2 cellular contexts compared by ENCODE assay signal in genomic region chr17:61414141-61414935, GRCh38.
TF ChIP-seq lines count a peak whose summit lies in the region.

No MANE protein-coding gene starts in this region.

TF ChIP-seq in HEK293, 187 proteins besides CTCF, POLR2A, EP300 and RAD21 (continued from another document):
- TF ChIP-seq ZNF341 (tag by site-specific recombination; IDR thresholded peaks at IDR 0.05; ENCODE audit: low read depth) (0 out of 2 replicates have a peak, but pooled peaks have one; percentile 11), ZNF239 (tag by site-specific recombination; IDR thresholded peaks at IDR 0.05) (no peak), ZNF274 (IDR thresholded peaks at IDR 0.05; ENCODE audit: low read length) (no peak), ZNF274 (tag by site-specific recombination; IDR thresholded peaks at IDR 0.05; ENCODE audit: borderline replicate concordance) (peak; percentile 77; the same call in 1 of the 2 replicates), ZNF654 (tag by site-specific recombination; IDR thresholded peaks at IDR 0.05; ENCODE audit: low read depth) (no peak), ZNF529 (tag by site-specific recombination; IDR thresholded peaks at IDR 0.05; ENCODE audit: insufficient replicate concordance) (no peak), ZNF350 (tag by site-specific recombination; IDR thresholded peaks at IDR 0.05) (no peak), ZNF837 (tag by site-specific recombination; IDR thresholded peaks at IDR 0.05) (no peak), ZNF184 (tag by site-specific recombination; IDR thresholded peaks at IDR 0.05) (no peak)

TF ChIP-seq in K562, 482 proteins besides CTCF, POLR2A, EP300 and RAD21 (continued from another document):
- TF ChIP-seq ZNF274 (IDR thresholded peaks at IDR 0.05; ENCODE audit: borderline replicate concordance, low read depth, low read length) (peak; percentile 68), TRIM28 (IDR thresholded peaks at IDR 0.05) (no peak), ZBTB11 (CRISPR knock-in tag; IDR thresholded peaks at IDR 0.05) (peak in 1 of 3 experiments; percentile 93; a peak in 2 of 6 replicates)
